ENCODE assay signal across 8 cellular contexts in the genomic region with DNA sequence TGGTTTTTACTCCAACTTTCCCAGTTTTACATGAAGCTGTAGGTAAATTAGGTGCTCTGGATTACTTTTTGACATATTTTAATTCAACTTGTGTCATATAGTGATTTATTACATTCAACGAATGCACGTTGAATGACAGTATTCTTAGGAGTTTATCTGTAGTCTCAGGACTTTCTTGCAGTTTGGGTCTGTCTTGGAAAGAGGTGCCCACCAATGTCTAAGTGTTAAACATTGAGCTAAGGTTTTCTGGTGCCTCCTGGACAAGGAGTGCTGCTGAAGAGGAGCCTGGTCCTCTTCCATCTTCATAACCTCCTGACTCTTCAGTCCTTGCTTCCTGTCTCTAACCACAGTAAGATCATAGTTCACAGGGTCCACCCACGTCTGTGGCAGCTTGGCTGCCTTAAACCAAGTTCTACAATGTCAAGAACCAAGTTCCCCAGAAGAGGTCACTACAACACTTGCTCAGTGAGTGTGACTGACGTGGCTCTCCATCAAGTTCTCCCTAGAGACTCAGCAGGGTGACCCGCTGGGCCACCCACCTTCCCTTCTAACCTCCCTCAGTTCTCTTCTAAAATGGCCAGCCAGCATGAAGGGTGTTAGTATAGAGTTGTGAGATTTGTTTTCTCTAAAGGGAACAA. TPM values are rescaled to one million over a fixed set of nuclear protein-coding genes. Genes with fewer than 3 reads are reported as not detected.
A peak's percentile ranks its signal among the peaks of the same experiment; 100 is the strongest.
DNase-seq lines count a peak whose midpoint lies in the region; ATAC-seq, FAIRE-seq and TF ChIP-seq lines count a peak whose summit lies in the region.

No MANE protein-coding gene starts in this region.

- TF ChIP-seq EP300 in A549 (IDR thresholded peaks at IDR 0.05) (no peak), SK-N-SH (IDR thresholded peaks at IDR 0.05; ENCODE audit: borderline replicate concordance in 1 of 2, low read depth in 1 of 2, low read length in 1 of 2) (no peak)

- H3K9ac ChIP-seq in SK-N-SH, result no peak overlapping the region

- H3K4me1 ChIP-seq in A549 (peaks cover 5% of the 10 kb centered on the region; the same call in 1 of the 3 replicates), SK-N-SH (ENCODE audit: control insufficient read depth in 1 of 2, insufficient read depth in 2 of 2, low read depth in 1 of 2, low read length in 1 of 2) (peaks cover 0 to 5% of the 10 kb centered on the region in 2 experiments; a peak in 2 of 4 replicates), mucosa of descending colon (ENCODE audit: low read depth) (no peaks in the 10 kb centered on the region), upper lobe of right lung (no peaks in the 10 kb centered on the region)

- peak; percentile 49 for FAIRE-seq in A549 (lab: Jason Lieb, UNC)

- no peaks in the 10 kb centered on the region for H4K20me1 ChIP-seq in SK-N-SH (ENCODE audit: insufficient read depth)

- intact Hi-C loops in mucosa of descending colon (cut with DNase I, micrococcal nuclease) (no loop called here), upper lobe of right lung (cut with DNase I) (no loop called here)

- no peaks in the 10 kb centered on the region for H3K79me2 ChIP-seq in SK-N-SH (ENCODE audit: insufficient read depth)

- under 1% methylated on average over 5 of the region's 5 CpGs for WGBS in A549 (ENCODE audit: missing lambda C conversion rate)
- 42% methylated on average over 5 of the region's 5 CpGs for WGBS in SK-N-SH (ENCODE audit: low lambda C conversion rate)

- H3K36me3 ChIP-seq in SK-N-SH (replicated peaks in 1 of 2; ENCODE audit: control insufficient read depth in 1 of 2, insufficient read depth in 2 of 2, low read length in 1 of 2) (no peaks in the 10 kb centered on the region), mucosa of descending colon (ENCODE audit: low read depth) (no peaks in the 10 kb centered on the region), upper lobe of right lung (no peaks in the 10 kb centered on the region)

- no peak for TF ChIP-seq POLR2A in A549 (IDR thresholded peaks at IDR 0.05; ENCODE audit: low read length)

- H3K9me3 ChIP-seq in A549 (no peaks in the 10 kb centered on the region), SK-N-SH (no peaks in the 10 kb centered on the region), mucosa of descending colon (no peaks in the 10 kb centered on the region), upper lobe of right lung (no peaks in the 10 kb centered on the region)

- TF ChIP-seq RAD21 in A549 (conservative IDR thresholded peaks at IDR 0.05 in 1 of 2, IDR thresholded peaks at IDR 0.05 in 1 of 2) (peak; percentile 75 to 79), SK-N-SH (IDR thresholded peaks at IDR 0.05; ENCODE audit: low read length) (peak; percentile 85)

- no peaks in the 10 kb centered on the region for H3K9me2 ChIP-seq in SK-N-SH

- CTCF ChIA-PET in A549 (lab: Yijun Ruan, JAX), result interaction anchor here (0.6 to 3.0 kb wide), 29 partner anchors 9 to 825 kb away, joined by 3 to 12 read pairs (median 4); no protein-coding TSS in a partner anchor
- CTCF ChIA-PET in SK-N-SH (lab: Yijun Ruan, JAX), result interaction anchor here (0.6 to 3.6 kb wide), 26 partner anchors 10 to 427 kb away, joined by 3 to 42 read pairs (median 4); no protein-coding TSS in a partner anchor

- peak; percentile 36 to 75 for DNase-seq in A549 (ENCODE audit: low read depth in 1 of 2, low spot score in 1 of 2)
- DNase-seq in HFF-Myc (ENCODE audit: extremely low read depth, low read depth), result no peak
- peak; percentile 71 for DNase-seq in LoVo (ENCODE audit: low spot score)
- peak; percentile 69 for DNase-seq in SK-N-SH
- peak; percentile 19 for DNase-seq in central memory CD4-positive, alpha-beta T cell
- DNase-seq in mucosa of descending colon, result peak in 1 of 3 donors; percentile 37
- DNase-seq in upper lobe of right lung, result peak; percentile 64

- ATAC-seq in A549 (peak; percentile 96 to 97), mucosa of descending colon (peak; percentile 76), upper lobe of right lung (peak; percentile 97)

- H3F3A ChIP-seq in SK-N-SH (replicated peaks; ENCODE audit: insufficient read depth), result no peaks in the 10 kb centered on the region

- H3K27me3 ChIP-seq in SK-N-SH (ENCODE audit: insufficient read depth) (peaks cover 20% of the 10 kb centered on the region), upper lobe of right lung (peaks cover 28% of the 10 kb centered on the region)

- POLR2A ChIA-PET in A549 (lab: Yijun Ruan, JAX) (no interaction called here), SK-N-SH (lab: Yijun Ruan, JAX) (no interaction called here)

- peak; percentile 75 for TF ChIP-seq CTCF in A549 (IDR thresholded peaks at IDR 0.05)
- TF ChIP-seq CTCF in GM12874 (IDR thresholded peaks at IDR 0.05; ENCODE audit: insufficient read depth, low read depth, low read length), result peak; percentile 60
- peak; percentile 16 for TF ChIP-seq CTCF in HFF-Myc (IDR thresholded peaks at IDR 0.05; ENCODE audit: low read depth, low read length, missing control alignments)
- TF ChIP-seq CTCF in SK-N-SH (IDR thresholded peaks at IDR 0.05), result peak; percentile 51
- TF ChIP-seq CTCF in mucosa of descending colon (IDR thresholded peaks at IDR 0.05), result no peak
- peak; percentile 43 for TF ChIP-seq CTCF in upper lobe of right lung (IDR thresholded peaks at IDR 0.05)

- H2AFZ ChIP-seq in SK-N-SH (ENCODE audit: low read depth), result no peak overlapping the region

- H3K4me2 ChIP-seq in A549, result no peak overlapping the region
- H3K4me2 ChIP-seq in SK-N-SH, result no peak overlapping the region

- no peak overlapping the region for H3K4me3 ChIP-seq in A549
- H3K4me3 ChIP-seq in HFF-Myc (replicated peaks; ENCODE audit: low read depth, low read length), result no peak overlapping the region
- no peak overlapping the region for H3K4me3 ChIP-seq in SK-N-SH (ENCODE audit: low read depth in 2 of 2, low read length in 1 of 2)
- no peak overlapping the region for H3K4me3 ChIP-seq in mucosa of descending colon
- no peak overlapping the region for H3K4me3 ChIP-seq in upper lobe of right lung

- H3K27ac ChIP-seq in A549 (no peak overlapping the region), SK-N-SH (ENCODE audit: low read depth in 2 of 2, low read length in 1 of 2) (no peak overlapping the region), upper lobe of right lung (no peak overlapping the region)

TF ChIP-seq in A549, 52 proteins besides CTCF, POLR2A, EP300 and RAD21:
- TF ChIP-seq CBX2 (IDR thresholded peaks at IDR 0.05; ENCODE audit: borderline replicate concordance, low read depth) (no peak), NR3C1 (IDR thresholded peaks at IDR 0.05) (no peak), SMC3 (IDR thresholded peaks at IDR 0.05) (peak; percentile 64)
- TF ChIP-seq, protein P1, sequence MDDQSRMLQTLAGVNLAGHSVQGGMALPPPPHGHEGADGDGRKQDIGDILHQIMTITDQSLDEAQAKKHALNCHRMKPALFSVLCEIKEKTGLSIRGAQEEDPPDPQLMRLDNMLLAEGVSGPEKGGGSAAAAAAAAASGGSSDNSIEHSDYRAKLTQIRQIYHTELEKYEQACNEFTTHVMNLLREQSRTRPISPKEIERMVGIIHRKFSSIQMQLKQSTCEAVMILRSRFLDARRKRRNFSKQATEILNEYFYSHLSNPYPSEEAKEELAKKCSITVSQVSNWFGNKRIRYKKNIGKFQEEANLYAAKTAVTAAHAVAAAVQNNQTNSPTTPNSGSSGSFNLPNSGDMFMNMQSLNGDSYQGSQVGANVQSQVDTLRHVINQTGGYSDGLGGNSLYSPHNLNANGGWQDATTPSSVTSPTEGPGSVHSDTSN (IDR thresholded peaks at IDR 0.05), result no peak

TF ChIP-seq in SK-N-SH, 30 proteins besides CTCF, POLR2A, EP300 and RAD21:
- TF ChIP-seq, protein P1 (IDR thresholded peaks at IDR 0.05), result 0 out of 2 replicates have a peak, but pooled peaks have one; percentile 10
- no peak for TF ChIP-seq SIN3A (IDR thresholded peaks at IDR 0.05; ENCODE audit: borderline replicate concordance, low read depth, low read length)
- peak; percentile 74 for TF ChIP-seq SMC3 (IDR thresholded peaks at IDR 0.05; ENCODE audit: low read depth, low read length)
- TF ChIP-seq, protein P2, sequence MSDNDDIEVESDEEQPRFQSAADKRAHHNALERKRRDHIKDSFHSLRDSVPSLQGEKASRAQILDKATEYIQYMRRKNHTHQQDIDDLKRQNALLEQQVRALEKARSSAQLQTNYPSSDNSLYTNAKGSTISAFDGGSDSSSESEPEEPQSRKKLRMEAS (IDR thresholded peaks at IDR 0.05; ENCODE audit: low read depth), result no peak

RNA-seq across cellular contexts. Expression of a gene that starts 6.1 kb away (rescaled TPM):
- not detected in 2 replicates for polyA plus RNA-seq in A549 (2011; rRNA removed)
- not detected in 2 replicates for polyA plus RNA-seq in A549 (2012; cell fraction: cytosol; rRNA removed)
- not detected in 2 replicates for polyA plus RNA-seq in A549 (2012; cell fraction: nucleus; rRNA removed)
- not detected in 3 replicates for polyA plus RNA-seq in A549 (2017; fragmentation: RNase III; extraction: RNeasy Plus Mini Kit Qiagen cat#74134 plus additional on column Dnase treatment)
- polyA minus RNA-seq in A549 (2011; rRNA and poly(A)+ RNA removed), result not detected in 2 replicates
- polyA plus RNA-seq in SK-N-SH (2012; rRNA removed), result 2.6 and 8.2 TPM in 2 replicates
- 5.7 and 19.2 TPM in 2 replicates for polyA plus RNA-seq in SK-N-SH (2012; cell fraction: cytosol; rRNA removed)
- 1.4 and 4.3 TPM in 2 replicates for polyA plus RNA-seq in SK-N-SH (2012; cell fraction: nucleus; rRNA removed)
- under 1 TPM in 2 of 3 donors, not detected in 1; 0.55 to 0.75 TPM for total RNA-seq in mucosa of descending colon
- not detected for total RNA-seq in upper lobe of right lung
